In the genomic region with DNA sequence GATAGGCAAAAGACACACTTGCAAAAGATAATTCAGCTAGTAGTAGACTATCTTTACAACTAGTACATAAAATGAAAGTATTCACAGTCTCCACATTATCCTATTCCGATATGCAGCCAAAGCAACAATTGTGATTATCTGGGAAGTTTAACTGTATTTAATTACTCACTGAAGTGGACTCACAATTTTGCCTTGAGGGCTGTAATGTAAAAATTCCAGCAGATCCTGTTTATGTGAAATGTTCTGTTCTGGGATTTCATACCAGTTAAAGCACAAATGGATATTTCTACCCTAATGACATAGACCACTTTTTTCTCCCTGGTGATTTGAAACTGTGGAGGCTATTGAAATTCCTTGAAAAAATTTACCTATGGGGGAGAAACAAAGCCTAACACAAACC, we compare ENCODE assay signal across 24 cellular contexts.
"Had no signal": no experiment of that assay in that cellular context is flagged by ENCODE, and none has a peak within 500 bp of the region (broad histone marks: within the 10 kb centered on the region; RNA-seq: fewer than 3 reads in every experiment).

No MANE protein-coding gene starts in this region.

- DNase-seq: hippocampal formation; kidney glomerular epithelial cell; left cardiac atrium; left lung; lower lobe of right lung; mammary epithelial cell; mesenchymal stem cell; naive thymus-derived CD8-positive, alpha-beta T cell; nucleus accumbens; pancreas; posterior cingulate gyrus; retina; right cardiac atrium; spleen; stimulated activated CD4-positive, alpha-beta T cell treated with anti-CD3 and anti-CD28 coated beads, Interleukin-4, amount 100 ng/mL, for 24 hours; stimulated activated naive CD4-positive, alpha-beta T cell; tibial artery; uterus had no signal

- ATAC-seq: left cardiac atrium; left lung; lower lobe of right lung; naive thymus-derived CD8-positive, alpha-beta T cell; pancreas; right cardiac atrium; sciatic nerve; stimulated activated effector memory CD8-positive, alpha-beta T cell treated with anti-CD3 and anti-CD28 coated beads, Interleukin-12 subunit alpha, Interleukin-12 subunit beta, amount 100 ng/mL, for 72 hours had no signal

- H3K4me3 ChIP-seq: left lung, lower lobe of right lung, pancreas, prostate gland, skin epidermis, spleen, suprapubic skin, thoracic aorta, tibial artery, uterus had no signal

- H3K4me1 ChIP-seq: left lung, lower lobe of right lung, pancreas, prostate gland, spleen, suprapubic skin, tibial artery, uterus had no signal

- H3K36me3 ChIP-seq: left lung, lower lobe of right lung, pancreas, prostate gland, spleen, suprapubic skin, thoracic aorta, tibial artery, uterus had no signal

- H3K27me3 ChIP-seq: left lung, pancreas, spleen, suprapubic skin, tibial artery, uterus had no signal

- H3K9me3 ChIP-seq: lower lobe of right lung, pancreas, prostate gland, thoracic aorta, uterus had no signal
